ENCODE assay signal across 1 cellular context in the genomic region with DNA sequence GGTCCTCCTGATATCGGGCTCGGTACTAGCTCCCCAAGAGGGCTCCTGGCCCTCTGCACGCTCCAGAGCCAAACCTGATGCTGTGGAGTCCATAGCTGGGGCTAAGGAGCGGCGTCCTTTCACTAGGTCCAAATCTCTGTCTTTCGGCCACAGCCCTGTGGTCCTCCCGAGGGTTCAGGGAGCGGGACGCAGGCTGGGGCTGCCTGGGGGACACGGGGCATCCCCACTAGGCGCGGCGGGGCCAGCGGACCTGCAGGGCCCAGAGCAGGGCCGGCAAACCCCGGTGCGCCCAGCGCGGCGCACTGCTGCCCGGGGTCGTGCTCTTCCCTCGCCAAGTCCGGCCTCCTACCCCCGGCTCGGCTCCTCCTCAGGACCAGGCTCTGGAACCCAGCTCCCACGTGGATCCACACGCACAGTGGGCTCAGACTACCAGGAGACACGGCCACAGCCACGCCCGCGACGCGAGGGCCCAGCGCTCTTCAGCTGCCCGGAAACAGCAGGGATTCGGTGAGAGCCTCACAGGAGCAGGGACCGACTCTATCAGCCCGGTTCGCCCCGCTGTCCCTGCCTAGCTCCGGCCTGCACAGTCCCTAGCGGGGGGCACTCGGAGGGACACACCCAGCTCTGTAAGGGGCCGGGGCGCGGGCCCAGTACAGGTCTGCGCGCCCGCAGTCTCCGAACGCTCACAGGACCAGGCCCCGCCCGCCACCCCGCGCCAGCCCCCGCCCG.
TF ChIP-seq lines count a peak whose summit lies in the region.

No MANE protein-coding gene starts in this region.

TF ChIP-seq in SK-N-SH treated with all-trans-retinoic acid at 6 μM for 48 hours, 23 proteins besides CTCF, POLR2A, EP300 and RAD21 (continued from another document):
- TF ChIP-seq, protein P1, sequence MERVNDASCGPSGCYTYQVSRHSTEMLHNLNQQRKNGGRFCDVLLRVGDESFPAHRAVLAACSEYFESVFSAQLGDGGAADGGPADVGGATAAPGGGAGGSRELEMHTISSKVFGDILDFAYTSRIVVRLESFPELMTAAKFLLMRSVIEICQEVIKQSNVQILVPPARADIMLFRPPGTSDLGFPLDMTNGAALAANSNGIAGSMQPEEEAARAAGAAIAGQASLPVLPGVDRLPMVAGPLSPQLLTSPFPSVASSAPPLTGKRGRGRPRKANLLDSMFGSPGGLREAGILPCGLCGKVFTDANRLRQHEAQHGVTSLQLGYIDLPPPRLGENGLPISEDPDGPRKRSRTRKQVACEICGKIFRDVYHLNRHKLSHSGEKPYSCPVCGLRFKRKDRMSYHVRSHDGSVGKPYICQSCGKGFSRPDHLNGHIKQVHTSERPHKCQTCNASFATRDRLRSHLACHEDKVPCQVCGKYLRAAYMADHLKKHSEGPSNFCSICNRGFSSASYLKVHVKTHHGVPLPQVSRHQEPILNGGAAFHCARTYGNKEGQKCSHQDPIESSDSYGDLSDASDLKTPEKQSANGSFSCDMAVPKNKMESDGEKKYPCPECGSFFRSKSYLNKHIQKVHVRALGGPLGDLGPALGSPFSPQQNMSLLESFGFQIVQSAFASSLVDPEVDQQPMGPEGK (CRISPR knock-in tag; IDR thresholded peaks at IDR 0.05; ENCODE audit: borderline replicate concordance): no peak
- no peak for TF ChIP-seq OSR1 (CRISPR knock-in tag; IDR thresholded peaks at IDR 0.05)
- TF ChIP-seq ESRRG (CRISPR knock-in tag; IDR thresholded peaks at IDR 0.05): no peak
